In genomic region chr6:41921712-41921998, GRCh38 we compare ENCODE assay signal across 8 cellular contexts. TPM values are rescaled to one million over a fixed set of nuclear protein-coding genes. Genes with fewer than 3 reads are reported as not detected.
DNase-seq lines count a peak whose midpoint lies in the region; ATAC-seq and TF ChIP-seq lines count a peak whose summit lies in the region.

No MANE protein-coding gene starts in this region.

- no peaks in the 10 kb centered on the region for H3K9me3 Mint-ChIP-seq in progenitor cell of endocrine pancreas (ENCODE audit: low read depth)

- peak overlapping the region; percentile 100 for H3K27ac Mint-ChIP-seq in progenitor cell of endocrine pancreas

- peak overlapping the region; percentile 98 for H3K4me3 Mint-ChIP-seq in progenitor cell of endocrine pancreas (ENCODE audit: low read depth)

- H3K9me3 ChIP-seq in HAP-1, result no peaks in the 10 kb centered on the region

- H3K27me3 Mint-ChIP-seq in progenitor cell of endocrine pancreas, result no peaks in the 10 kb centered on the region

- in situ Hi-C loops in HAP-1 (cut with MboI; ENCODE audit: low sequenced_read_pairs), result loop anchor here (5.0 kb wide), 2 partner anchors 74 to 134 kb away; partner anchors contain the start of gene TOMM6

- H3K36me3 ChIP-seq in HAP-1 (replicated peaks), result peaks cover 25% of the 10 kb centered on the region

- H3K4me3 ChIP-seq in AG09309 (ENCODE audit: control insufficient read depth, low read depth, low read length), result peak overlapping the region; percentile 98
- H3K4me3 ChIP-seq in HAP-1, result peak overlapping the region; percentile 85
- peak overlapping the region; percentile 98 for H3K4me3 ChIP-seq in fibroblast of pulmonary artery (replicated peaks; ENCODE audit: low read depth, low read length)

- TF ChIP-seq CTCF in AG09309 (IDR thresholded peaks at IDR 0.05; ENCODE audit: control insufficient read depth, insufficient read depth, low read depth, low read length, missing control alignments), result no peak
- TF ChIP-seq CTCF in fibroblast of pulmonary artery (IDR thresholded peaks at IDR 0.05; ENCODE audit: low read length, missing control alignments), result no peak
- no peak for TF ChIP-seq CTCF in progenitor cell of endocrine pancreas (IDR thresholded peaks at IDR 0.05; ENCODE audit: unreplicated experiment)

- H3K36me3 Mint-ChIP-seq in progenitor cell of endocrine pancreas (ENCODE audit: insufficient read depth), result peaks cover 9% of the 10 kb centered on the region

- DNase-seq in AG09309 (ENCODE audit: low read depth) (no peak), HAP-1 (ENCODE audit: low spot score in 2 of 2) (no peak), fibroblast of pulmonary artery (ENCODE audit: low read depth) (no peak), progenitor cell of endocrine pancreas (ENCODE audit: low spot score, unreplicated experiment) (no peak), NCI-H774 (lab: John Stamatoyannopoulos, UW) (no peak), AML-193 (lab: John Stamatoyannopoulos, UW) (no peak)
- DNase-seq in stimulated activated CD4-positive, alpha-beta T cell treated with anti-CD3 and anti-CD28 coated beads, Interleukin-4, amount 100 ng/mL, for 4 hours, result no peak

- peaks cover 13% of the 10 kb centered on the region; the same call in 1 of the 2 replicates for H3K4me1 ChIP-seq in HAP-1

- no peaks in the 10 kb centered on the region for H3K27me3 ChIP-seq in HAP-1 (ENCODE audit: low read depth)

- H3K4me1 Mint-ChIP-seq in progenitor cell of endocrine pancreas (ENCODE audit: low read depth), result peaks cover 23% of the 10 kb centered on the region

- peak; percentile 14 for ATAC-seq in SK-N-SH treated with all-trans-retinoic acid at 6 μM for 48 hours

TF ChIP-seq in SK-N-SH treated with all-trans-retinoic acid at 6 μM for 48 hours, 23 proteins besides CTCF, POLR2A, EP300 and RAD21:
- TF ChIP-seq OSR1 (CRISPR knock-in tag; IDR thresholded peaks at IDR 0.05), result no peak
- TF ChIP-seq, protein P1, sequence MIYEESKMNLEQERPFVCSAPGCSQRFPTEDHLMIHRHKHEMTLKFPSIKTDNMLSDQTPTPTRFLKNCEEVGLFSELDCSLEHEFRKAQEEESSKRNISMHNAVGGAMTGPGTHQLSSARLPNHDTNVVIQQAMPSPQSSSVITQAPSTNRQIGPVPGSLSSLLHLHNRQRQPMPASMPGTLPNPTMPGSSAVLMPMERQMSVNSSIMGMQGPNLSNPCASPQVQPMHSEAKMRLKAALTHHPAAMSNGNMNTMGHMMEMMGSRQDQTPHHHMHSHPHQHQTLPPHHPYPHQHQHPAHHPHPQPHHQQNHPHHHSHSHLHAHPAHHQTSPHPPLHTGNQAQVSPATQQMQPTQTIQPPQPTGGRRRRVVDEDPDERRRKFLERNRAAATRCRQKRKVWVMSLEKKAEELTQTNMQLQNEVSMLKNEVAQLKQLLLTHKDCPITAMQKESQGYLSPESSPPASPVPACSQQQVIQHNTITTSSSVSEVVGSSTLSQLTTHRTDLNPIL (CRISPR knock-in tag; IDR thresholded peaks at IDR 0.05; ENCODE audit: low read depth), result no peak
- no peak for TF ChIP-seq CSDC2 (CRISPR knock-in tag; IDR thresholded peaks at IDR 0.05)
- no peak for TF ChIP-seq ZNF8 (CRISPR knock-in tag; IDR thresholded peaks at IDR 0.05)
- TF ChIP-seq, protein P2, sequence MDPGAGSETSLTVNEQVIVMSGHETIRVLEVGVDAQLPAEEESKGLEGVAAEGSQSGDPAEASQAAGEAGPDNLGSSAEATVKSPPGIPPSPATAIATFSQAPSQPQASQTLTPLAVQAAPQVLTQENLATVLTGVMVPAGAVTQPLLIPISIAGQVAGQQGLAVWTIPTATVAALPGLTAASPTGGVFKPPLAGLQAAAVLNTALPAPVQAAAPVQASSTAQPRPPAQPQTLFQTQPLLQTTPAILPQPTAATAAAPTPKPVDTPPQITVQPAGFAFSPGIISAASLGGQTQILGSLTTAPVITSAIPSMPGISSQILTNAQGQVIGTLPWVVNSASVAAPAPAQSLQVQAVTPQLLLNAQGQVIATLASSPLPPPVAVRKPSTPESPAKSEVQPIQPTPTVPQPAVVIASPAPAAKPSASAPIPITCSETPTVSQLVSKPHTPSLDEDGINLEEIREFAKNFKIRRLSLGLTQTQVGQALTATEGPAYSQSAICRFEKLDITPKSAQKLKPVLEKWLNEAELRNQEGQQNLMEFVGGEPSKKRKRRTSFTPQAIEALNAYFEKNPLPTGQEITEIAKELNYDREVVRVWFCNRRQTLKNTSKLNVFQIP (CRISPR knock-in tag; IDR thresholded peaks at IDR 0.05; ENCODE audit: borderline replicate concordance, low read depth), result no peak
- no peak for TF ChIP-seq ISL1 (CRISPR knock-in tag; IDR thresholded peaks at IDR 0.05)
- no peak for TF ChIP-seq RARB (CRISPR knock-in tag; IDR thresholded peaks at IDR 0.05)
- no peak for TF ChIP-seq TSHZ2 (CRISPR knock-in tag; IDR thresholded peaks at IDR 0.05)
- TF ChIP-seq TOX (CRISPR knock-in tag; IDR thresholded peaks at IDR 0.05; ENCODE audit: borderline replicate concordance), result no peak
- TF ChIP-seq BACH2 (CRISPR knock-in tag; IDR thresholded peaks at IDR 0.05; ENCODE audit: borderline replicate concordance), result no peak
- no peak for TF ChIP-seq ARNTL (CRISPR knock-in tag; IDR thresholded peaks at IDR 0.05; ENCODE audit: borderline replicate concordance, low read depth)
- TF ChIP-seq ESRRG (CRISPR knock-in tag; IDR thresholded peaks at IDR 0.05), result no peak
- TF ChIP-seq PPARA (CRISPR knock-in tag; IDR thresholded peaks at IDR 0.05; ENCODE audit: borderline replicate concordance), result no peak
- no peak for TF ChIP-seq ZFP30 (CRISPR knock-in tag; IDR thresholded peaks at IDR 0.05)
- no peak for TF ChIP-seq TCF4 (CRISPR knock-in tag; IDR thresholded peaks at IDR 0.05; ENCODE audit: borderline replicate concordance)
- no peak for TF ChIP-seq GLIS3 (CRISPR knock-in tag; IDR thresholded peaks at IDR 0.05)
- TF ChIP-seq ZC3H10 (CRISPR knock-in tag; IDR thresholded peaks at IDR 0.05), result no peak

RNA-seq across cellular contexts. Expression of gene BYSL, which starts 0.4 kb away (rescaled TPM):
- 32.8 and 35.0 TPM in 2 replicates for total RNA-seq in progenitor cell of endocrine pancreas

RNA-seq across cellular contexts. Expression of gene MED20, which starts 0.7 kb away (rescaled TPM):
- total RNA-seq in progenitor cell of endocrine pancreas, result 31.2 and 37.1 TPM in 2 replicates

RNA-seq across cellular contexts. Expression of gene CCND3, which starts 20.0 kb away (rescaled TPM):
- 10.4 and 11.7 TPM in 2 replicates for total RNA-seq in progenitor cell of endocrine pancreas

RNA-seq across cellular contexts. Expression of gene USP49, which starts 26.5 kb away (rescaled TPM):
- total RNA-seq in progenitor cell of endocrine pancreas, result 17.3 and 19.4 TPM in 2 replicates
